ENCODE assay signal across 1 cellular context in genomic region chr20:37066168-37066567, GRCh38.
A peak's percentile ranks its signal among the peaks of the same experiment; 100 is the strongest.
TF ChIP-seq lines count a peak whose summit lies in the region.

No MANE protein-coding gene starts in this region.

TF ChIP-seq in HepG2, 621 proteins besides CTCF, POLR2A, EP300 and RAD21:
- TF ChIP-seq, protein P1, sequence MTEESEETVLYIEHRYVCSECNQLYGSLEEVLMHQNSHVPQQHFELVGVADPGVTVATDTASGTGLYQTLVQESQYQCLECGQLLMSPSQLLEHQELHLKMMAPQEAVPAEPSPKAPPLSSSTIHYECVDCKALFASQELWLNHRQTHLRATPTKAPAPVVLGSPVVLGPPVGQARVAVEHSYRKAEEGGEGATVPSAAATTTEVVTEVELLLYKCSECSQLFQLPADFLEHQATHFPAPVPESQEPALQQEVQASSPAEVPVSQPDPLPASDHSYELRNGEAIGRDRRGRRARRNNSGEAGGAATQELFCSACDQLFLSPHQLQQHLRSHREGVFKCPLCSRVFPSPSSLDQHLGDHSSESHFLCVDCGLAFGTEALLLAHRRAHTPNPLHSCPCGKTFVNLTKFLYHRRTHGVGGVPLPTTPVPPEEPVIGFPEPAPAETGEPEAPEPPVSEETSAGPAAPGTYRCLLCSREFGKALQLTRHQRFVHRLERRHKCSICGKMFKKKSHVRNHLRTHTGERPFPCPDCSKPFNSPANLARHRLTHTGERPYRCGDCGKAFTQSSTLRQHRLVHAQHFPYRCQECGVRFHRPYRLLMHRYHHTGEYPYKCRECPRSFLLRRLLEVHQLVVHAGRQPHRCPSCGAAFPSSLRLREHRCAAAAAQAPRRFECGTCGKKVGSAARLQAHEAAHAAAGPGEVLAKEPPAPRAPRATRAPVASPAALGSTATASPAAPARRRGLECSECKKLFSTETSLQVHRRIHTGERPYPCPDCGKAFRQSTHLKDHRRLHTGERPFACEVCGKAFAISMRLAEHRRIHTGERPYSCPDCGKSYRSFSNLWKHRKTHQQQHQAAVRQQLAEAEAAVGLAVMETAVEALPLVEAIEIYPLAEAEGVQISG (CRISPR knock-in tag; IDR thresholded peaks at IDR 0.05): no peak
- TF ChIP-seq, protein P2, sequence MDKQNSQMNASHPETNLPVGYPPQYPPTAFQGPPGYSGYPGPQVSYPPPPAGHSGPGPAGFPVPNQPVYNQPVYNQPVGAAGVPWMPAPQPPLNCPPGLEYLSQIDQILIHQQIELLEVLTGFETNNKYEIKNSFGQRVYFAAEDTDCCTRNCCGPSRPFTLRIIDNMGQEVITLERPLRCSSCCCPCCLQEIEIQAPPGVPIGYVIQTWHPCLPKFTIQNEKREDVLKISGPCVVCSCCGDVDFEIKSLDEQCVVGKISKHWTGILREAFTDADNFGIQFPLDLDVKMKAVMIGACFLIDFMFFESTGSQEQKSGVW (CRISPR knock-in tag; IDR thresholded peaks at IDR 0.05; ENCODE audit: borderline replicate concordance): no peak
- no peak for TF ChIP-seq HIC2 (CRISPR knock-in tag; IDR thresholded peaks at IDR 0.05; ENCODE audit: low read depth)
- TF ChIP-seq MAFF (IDR thresholded peaks at IDR 0.05; ENCODE audit: low read depth, low read length): peak; percentile 91
- TF ChIP-seq ZBTB4 (CRISPR knock-in tag; IDR thresholded peaks at IDR 0.05; ENCODE audit: borderline replicate concordance): no peak
- TF ChIP-seq MAFK (conservative IDR thresholded peaks at IDR 0.05 in 1 of 2, IDR thresholded peaks at IDR 0.05 in 1 of 2; ENCODE audit: low read length in 2 of 2): peak; percentile 90 to 94
- TF ChIP-seq, protein P3, sequence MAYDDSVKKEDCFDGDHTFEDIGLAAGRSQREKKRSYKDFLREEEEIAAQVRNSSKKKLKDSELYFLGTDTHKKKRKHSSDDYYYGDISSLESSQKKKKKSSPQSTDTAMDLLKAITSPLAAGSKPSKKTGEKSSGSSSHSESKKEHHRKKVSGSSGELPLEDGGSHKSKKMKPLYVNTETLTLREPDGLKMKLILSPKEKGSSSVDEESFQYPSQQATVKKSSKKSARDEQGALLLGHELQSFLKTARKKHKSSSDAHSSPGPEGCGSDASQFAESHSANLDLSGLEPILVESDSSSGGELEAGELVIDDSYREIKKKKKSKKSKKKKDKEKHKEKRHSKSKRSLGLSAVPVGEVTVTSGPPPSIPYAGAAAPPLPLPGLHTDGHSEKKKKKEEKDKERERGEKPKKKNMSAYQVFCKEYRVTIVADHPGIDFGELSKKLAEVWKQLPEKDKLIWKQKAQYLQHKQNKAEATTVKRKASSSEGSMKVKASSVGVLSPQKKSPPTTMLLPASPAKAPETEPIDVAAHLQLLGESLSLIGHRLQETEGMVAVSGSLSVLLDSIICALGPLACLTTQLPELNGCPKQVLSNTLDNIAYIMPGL (CRISPR knock-in tag; IDR thresholded peaks at IDR 0.05; ENCODE audit: borderline replicate concordance in 1 of 2, low read depth in 1 of 2): no peak
- TF ChIP-seq NCOA2 (CRISPR knock-in tag; IDR thresholded peaks at IDR 0.05): no peak
- no peak for TF ChIP-seq SYNCRIP (IDR thresholded peaks at IDR 0.05; ENCODE audit: insufficient read depth, low read depth, low read length)
